ENCODE assay signal across 8 cellular contexts in genomic region chr1:39845569-39846566, GRCh38. TPM values are rescaled to one million over a fixed set of nuclear protein-coding genes. Genes with fewer than 3 reads are reported as not detected.
DNase-seq lines count a peak whose midpoint lies in the region; ATAC-seq and TF ChIP-seq lines count a peak whose summit lies in the region.

No MANE protein-coding gene starts in this region.

- H3K36me3 ChIP-seq in H7 (replicated peaks; ENCODE audit: control insufficient read depth, insufficient read depth, low read length): peaks cover 24% of the 10 kb centered on the region

- H3K9me3 Mint-ChIP-seq in activated CD4-positive, alpha-beta T cell treated with anti-CD3 and anti-CD28 coated beads, Interleukin-2, amount 10 ng/mL, durations not matched to agents 24 days and 14 days: no peaks in the 10 kb centered on the region
- H3K9me3 Mint-ChIP-seq in mesothelial cell of epicardium: no peaks in the 10 kb centered on the region

- H3K27me3 Mint-ChIP-seq in activated CD4-positive, alpha-beta T cell treated with anti-CD3 and anti-CD28 coated beads, Interleukin-2, amount 10 ng/mL, durations not matched to agents 24 days and 14 days: no peaks in the 10 kb centered on the region
- no peaks in the 10 kb centered on the region for H3K27me3 Mint-ChIP-seq in mesothelial cell of epicardium (ENCODE audit: low read depth)

- H3K27ac Mint-ChIP-seq in activated CD4-positive, alpha-beta T cell treated with anti-CD3 and anti-CD28 coated beads, Interleukin-2, amount 10 ng/mL, durations not matched to agents 24 days and 14 days: peak overlapping the region; percentile 67
- peak overlapping the region; percentile 96 for H3K27ac Mint-ChIP-seq in mesothelial cell of epicardium

- H3K27me3 ChIP-seq in H7 (ENCODE audit: control insufficient read depth, insufficient read depth, low read length): no peaks in the 10 kb centered on the region

- DNase-seq in GM04504 (ENCODE audit: low read depth) (peak; percentile 34), NCI-H345 (lab: John Stamatoyannopoulos, UW) (peak; percentile 100), dedifferentiated amniotic fluid mesenchymal stem cell (ENCODE audit: extremely low spot score) (peak; percentile 18), mesothelial cell of epicardium (ENCODE audit: low spot score in 2 of 2, unreplicated experiment in 2 of 2) (peak; percentile 83 to 88), H7 (no peak)
- peak; percentile 90 for DNase-seq in activated CD4-positive, alpha-beta T cell treated with anti-CD3 and anti-CD28 coated beads, Interleukin-2, amount 10 ng/mL, durations not matched to agents 24 days and 14 days
- DNase-seq in stimulated activated CD8-positive, alpha-beta memory T cell treated with anti-CD3 and anti-CD28 coated beads, Interleukin-15, amount 100 ng/mL, for 4 hours (ENCODE audit: low read depth in 2 of 2): peak; percentile 42 to 43

- H3K36me3 Mint-ChIP-seq in activated CD4-positive, alpha-beta T cell treated with anti-CD3 and anti-CD28 coated beads, Interleukin-2, amount 10 ng/mL, durations not matched to agents 24 days and 14 days (ENCODE audit: low read depth): peaks cover 66% of the 10 kb centered on the region
- H3K36me3 Mint-ChIP-seq in mesothelial cell of epicardium: peaks cover 44% of the 10 kb centered on the region

- peaks cover 36% of the 10 kb centered on the region for H3K4me1 Mint-ChIP-seq in activated CD4-positive, alpha-beta T cell treated with anti-CD3 and anti-CD28 coated beads, Interleukin-2, amount 10 ng/mL, durations not matched to agents 24 days and 14 days
- peaks cover 56% of the 10 kb centered on the region for H3K4me1 Mint-ChIP-seq in mesothelial cell of epicardium

- no peak overlapping the region for H3K4me3 ChIP-seq in H7 (ENCODE audit: insufficient read depth, low read depth, low read length)

- TF ChIP-seq CTCF in mesothelial cell of epicardium (IDR thresholded peaks at IDR 0.05; ENCODE audit: unreplicated experiment): no peak

- intact Hi-C loops in activated CD4-positive, alpha-beta T cell treated with anti-CD3 and anti-CD28 coated beads, Interleukin-2, amount 10 ng/mL, durations not matched to agents 24 days and 14 days (cut with micrococcal nuclease): loop anchor here (5.0 kb wide), 1 partner anchor 36 kb away; the partner anchor contains the start of gene TRIT1

- ATAC-seq in HG03064 (IDR thresholded peaks at IDR 0.05; ENCODE audit: low read depth, unreplicated experiment): peak; percentile 61

- peak overlapping the region; percentile 56 for H3K4me3 Mint-ChIP-seq in activated CD4-positive, alpha-beta T cell treated with anti-CD3 and anti-CD28 coated beads, Interleukin-2, amount 10 ng/mL, durations not matched to agents 24 days and 14 days
- no peak overlapping the region for H3K4me3 Mint-ChIP-seq in mesothelial cell of epicardium

RNA-seq across cellular contexts. Expression of gene TRIT1, which starts 37.4 kb away (rescaled TPM):
- 28.2 and 28.4 TPM in 2 replicates for total RNA-seq in activated CD4-positive, alpha-beta T cell treated with anti-CD3 and anti-CD28 coated beads, Interleukin-2, amount 10 ng/mL, durations not matched to agents 24 days and 14 days
- total RNA-seq in mesothelial cell of epicardium: 38.6 to 40.3 TPM (median 39.5 TPM) in 3 replicates
- total RNA-seq in H7 (2014; rRNA removed; shearing (Covaris generic)): 57.0 and 77.0 TPM in 2 replicates

RNA-seq across cellular contexts. Expression of gene MYCL, which starts 55.8 kb away (rescaled TPM):
- total RNA-seq in activated CD4-positive, alpha-beta T cell treated with anti-CD3 and anti-CD28 coated beads, Interleukin-2, amount 10 ng/mL, durations not matched to agents 24 days and 14 days: 0.42 and 0.57 TPM in 2 replicates
- 25.0 to 27.2 TPM (median 25.5 TPM) in 3 replicates for total RNA-seq in mesothelial cell of epicardium
- 49.0 and 52.5 TPM in 2 replicates for total RNA-seq in H7 (2014; rRNA removed; shearing (Covaris generic))

RNA-seq across cellular contexts. Expression of gene BMP8B, which starts 57.2 kb away (rescaled TPM):
- total RNA-seq in activated CD4-positive, alpha-beta T cell treated with anti-CD3 and anti-CD28 coated beads, Interleukin-2, amount 10 ng/mL, durations not matched to agents 24 days and 14 days: 0.37 and 0.43 TPM in 2 replicates
- total RNA-seq in mesothelial cell of epicardium: 0.14 to 0.31 TPM (median 0.18 TPM) in 3 replicates
- 0.24 and 0.37 TPM in 2 replicates for total RNA-seq in H7 (2014; rRNA removed; shearing (Covaris generic))

Comparison
In these comparisons a context has a peak if more than half of its experiments do, and no peak if none do; other contexts are left out.
1. RNA of gene MYCL, which starts 55.8 kb away (total RNA-seq): 49.0 to 52.5 TPM in H7 and 25.0 to 27.2 TPM in mesothelial cell of epicardium; 0.42 to 0.57 TPM in activated CD4-positive, alpha-beta T cell treated with anti-CD3 and anti-CD28 coated beads, Interleukin-2, amount 10 ng/mL, durations not matched to agents 24 days and 14 days; every median in the first group is over 10 times any median in the second.